ENCODE assay signal across 19 cellular contexts in the genomic region with DNA sequence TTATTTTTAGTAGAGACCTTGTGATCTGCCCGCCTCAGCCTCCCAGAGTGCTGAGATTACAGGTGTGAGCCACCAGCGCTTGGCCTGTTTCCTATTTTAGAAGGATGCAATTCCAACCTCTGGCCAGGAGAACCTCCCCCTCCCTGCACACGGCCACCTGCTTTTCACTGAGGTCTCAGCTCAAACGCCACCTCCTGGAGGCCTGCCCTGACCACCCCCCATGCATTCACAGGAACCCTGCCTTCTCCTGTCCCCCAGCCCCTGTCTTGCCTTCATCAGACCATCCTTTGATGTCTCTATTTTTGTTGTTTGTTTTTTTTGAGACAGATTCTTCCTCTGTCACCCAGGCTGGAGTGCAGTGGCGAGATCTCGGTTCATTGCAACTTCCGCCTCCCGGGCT. TPM values are rescaled to one million over a fixed set of nuclear protein-coding genes. Genes with fewer than 3 reads are reported as not detected.
A peak's percentile ranks its signal among the peaks of the same experiment; 100 is the strongest.
DNase-seq lines count a peak whose midpoint lies in the region; ATAC-seq and TF ChIP-seq lines count a peak whose summit lies in the region.
"Had no signal": no experiment of that assay in that cellular context is flagged by ENCODE, and none has a peak within 500 bp of the region (broad histone marks: within the 10 kb centered on the region; RNA-seq: fewer than 3 reads in every experiment).

No MANE protein-coding gene starts in this region.

- H3K36me3 Mint-ChIP-seq in GM23338 (ENCODE audit: low read depth) (peaks cover 45% of the 10 kb centered on the region), natural killer cell (no peaks in the 10 kb centered on the region), chondrocyte (ENCODE audit: low read depth) (peaks cover 17% of the 10 kb centered on the region)
- H3K36me3 Mint-ChIP-seq in activated CD8-positive, alpha-beta T cell treated with anti-CD3 and anti-CD28 coated beads for 36 hours (ENCODE audit: low read depth) = peaks cover 42% of the 10 kb centered on the region

- no peaks in the 10 kb centered on the region; the same call in 2 of the 3 replicates for H3K9me3 Mint-ChIP-seq in GM23338
- H3K9me3 Mint-ChIP-seq in activated CD8-positive, alpha-beta T cell treated with anti-CD3 and anti-CD28 coated beads for 36 hours = no peaks in the 10 kb centered on the region
- H3K9me3 Mint-ChIP-seq in natural killer cell = no peaks in the 10 kb centered on the region
- H3K9me3 Mint-ChIP-seq in chondrocyte (ENCODE audit: low read depth) = no peaks in the 10 kb centered on the region

- H3K4me3 ChIP-seq in GM23338 = no peak overlapping the region
- H3K4me3 ChIP-seq: ascending aorta, coronary artery, gastrocnemius medialis, left ventricle myocardium inferior, prostate gland had no signal

- H2AFZ ChIP-seq in GM23338 = no peak overlapping the region

- POLR2A ChIA-PET in activated CD8-positive, alpha-beta T cell treated with anti-CD3 and anti-CD28 coated beads for 36 hours (lab: Charles Lee) = interaction anchor here (1.1 to 3.3 kb wide), 6 partner anchors 9 to 20 kb away, joined by 3 to 13 read pairs (median 6); no protein-coding TSS in a partner anchor

- intact Hi-C loops in activated CD8-positive, alpha-beta T cell treated with anti-CD3 and anti-CD28 coated beads for 36 hours (cut with micrococcal nuclease) = no loop called here
- intact Hi-C loops in natural killer cell (cut with micrococcal nuclease) = no loop called here

- H3K27ac Mint-ChIP-seq in GM23338 = peak overlapping the region; percentile 31; the same call in 1 of the 2 replicates
- peak overlapping the region; percentile 70 for H3K27ac Mint-ChIP-seq in activated CD8-positive, alpha-beta T cell treated with anti-CD3 and anti-CD28 coated beads for 36 hours
- H3K27ac Mint-ChIP-seq in natural killer cell = no peak overlapping the region
- H3K27ac Mint-ChIP-seq in chondrocyte (ENCODE audit: unreplicated experiment) = no peak overlapping the region

- CTCF ChIA-PET in activated CD8-positive, alpha-beta T cell treated with anti-CD3 and anti-CD28 coated beads for 36 hours (lab: Charles Lee) = interaction anchor here (0.9 to 3.3 kb wide), 3 partner anchors 20 to 593 kb away, joined by 3 to 37 read pairs (median 5); a partner anchor contains a TSS

- H3K9me2 ChIP-seq in GM23338 (ENCODE audit: insufficient read depth) = no peaks in the 10 kb centered on the region

- peaks cover 16% of the 10 kb centered on the region for H3K27me3 Mint-ChIP-seq in GM23338 (ENCODE audit: insufficient read depth, low read depth, poor library complexity)
- no peaks in the 10 kb centered on the region for H3K27me3 Mint-ChIP-seq in activated CD8-positive, alpha-beta T cell treated with anti-CD3 and anti-CD28 coated beads for 36 hours
- no peaks in the 10 kb centered on the region for H3K27me3 Mint-ChIP-seq in natural killer cell (ENCODE audit: low read depth in 2 of 2)
- H3K27me3 Mint-ChIP-seq in chondrocyte (ENCODE audit: low read depth) = no peaks in the 10 kb centered on the region

- peaks cover 3% of the 10 kb centered on the region for H4K20me1 ChIP-seq in GM23338 (replicated peaks; ENCODE audit: insufficient read depth)

- peaks cover 42% of the 10 kb centered on the region for H3F3A ChIP-seq in GM23338 (replicated peaks; ENCODE audit: low read depth)

- H3K27ac ChIP-seq in GM23338 (ENCODE audit: low read depth) = peak overlapping the region; percentile 59; the same call in 1 of the 2 replicates
- H3K27ac ChIP-seq: ascending aorta, coronary artery, epithelial cell of prostate, gastrocnemius medialis, left ventricle myocardium inferior, prostate gland had no signal

- peak; percentile 20 for DNase-seq in NCI-H82 (lab: John Stamatoyannopoulos, UW)
- no peak for DNase-seq in NCI-H82 treated with DMSO at 0.1 percent for 48 hours (lab: John Stamatoyannopoulos, UW; ENCODE audit: unreplicated experiment)
- no peak for DNase-seq in GM23338 (ENCODE audit: low spot score)
- no peak for DNase-seq in activated CD8-positive, alpha-beta T cell treated with anti-CD3 and anti-CD28 coated beads for 36 hours
- DNase-seq in natural killer cell = no peak
- no peak for DNase-seq in germinal center (ENCODE audit: low spot score)
- no peak for DNase-seq in chondrocyte (ENCODE audit: low spot score)
- DNase-seq: 8988T; activated CD4-positive, alpha-beta T cell treated with anti-CD3 and anti-CD28 coated beads for 1 hour; gastrocnemius medialis; left ventricle myocardium inferior; NCI-H1436; SHP77 treated with DMSO at 0.1 percent for 48 hours had no signal

- H3K4me1 Mint-ChIP-seq in GM23338 = peaks cover 27% of the 10 kb centered on the region
- peaks cover 33% of the 10 kb centered on the region for H3K4me1 Mint-ChIP-seq in activated CD8-positive, alpha-beta T cell treated with anti-CD3 and anti-CD28 coated beads for 36 hours (ENCODE audit: low read depth)
- peaks cover 19 to 31% of the 10 kb centered on the region in 2 donors for H3K4me1 Mint-ChIP-seq in natural killer cell
- peaks cover 23% of the 10 kb centered on the region for H3K4me1 Mint-ChIP-seq in chondrocyte (ENCODE audit: low read depth)

- H3K4me1 ChIP-seq in GM23338 (ENCODE audit: insufficient read depth) = peaks cover 12% of the 10 kb centered on the region

- no peaks in the 10 kb centered on the region for H3K27me3 ChIP-seq in GM23338 (ENCODE audit: insufficient read depth)
- H3K27me3 ChIP-seq: ascending aorta, gastrocnemius medialis had no signal

- peaks cover 27% of the 10 kb centered on the region for H3K79me2 ChIP-seq in GM23338 (replicated peaks; ENCODE audit: insufficient read depth)

- peak in 1 of 2 experiments; percentile 25; a peak in 2 of 4 replicates for TF ChIP-seq CTCF in GM23338 (conservative IDR thresholded peaks at IDR 0.05; ENCODE audit: low read depth in 2 of 2)
- TF ChIP-seq CTCF in activated CD8-positive, alpha-beta T cell treated with anti-CD3 and anti-CD28 coated beads for 36 hours (IDR thresholded peaks at IDR 0.05) = no peak
- TF ChIP-seq CTCF in natural killer cell (IDR thresholded peaks at IDR 0.05) = no peak
- no peak for TF ChIP-seq CTCF in chondrocyte (IDR thresholded peaks at IDR 0.05)

- ATAC-seq in GM23338 = no peak
- no peak for ATAC-seq in activated CD8-positive, alpha-beta T cell treated with anti-CD3 and anti-CD28 coated beads for 36 hours
- no peak for ATAC-seq in natural killer cell
- no peak for ATAC-seq in GM21381 (IDR thresholded peaks at IDR 0.05; ENCODE audit: unreplicated experiment)
- ATAC-seq: gastrocnemius medialis had no signal

- no peak overlapping the region for H3K4me2 ChIP-seq in GM23338

- peaks cover 4% of the 10 kb centered on the region; the same call in 1 of the 2 replicates for H3K36me3 ChIP-seq in GM23338 (ENCODE audit: insufficient read depth)

- H3K4me3 Mint-ChIP-seq in GM23338 (peak overlapping the region; percentile 99; the same call in 2 of the 3 replicates), natural killer cell (peak overlapping the region; percentile 35), chondrocyte (ENCODE audit: unreplicated experiment) (no peak overlapping the region)
- H3K4me3 Mint-ChIP-seq in activated CD8-positive, alpha-beta T cell treated with anti-CD3 and anti-CD28 coated beads for 36 hours = peak overlapping the region; percentile 96

TF ChIP-seq in GM23338, 12 proteins besides CTCF, POLR2A, EP300 and RAD21 (continues in another document):
- TF ChIP-seq JUNB (IDR thresholded peaks at IDR 0.05; ENCODE audit: unreplicated experiment) (no peak), STAT1 (IDR thresholded peaks at IDR 0.05; ENCODE audit: unreplicated experiment) (no peak)

RNA-seq across cellular contexts. Expression of a gene that starts 2.3 kb away (rescaled TPM):
- 144 and 170 TPM in 2 replicates for total RNA-seq in GM23338 (2014; rRNA removed; shearing (Covaris generic))
- 253 and 313 TPM in 2 replicates for polyA plus RNA-seq in GM23338 (2016; fragmentation: Nextera tagmentation; extraction: Ambion mirVana)
- 100 to 1,000 TPM; 240 TPM for total RNA-seq in activated CD8-positive, alpha-beta T cell treated with anti-CD3 and anti-CD28 coated beads for 36 hours
- total RNA-seq in natural killer cell (10 to 100 TPM; 23.9 to 30.9 (median 29.2) TPM), chondrocyte (140 to 176 TPM (median 141 TPM) in 3 replicates)

RNA-seq across cellular contexts. Expression of a gene that starts 10.4 kb away (rescaled TPM):
- total RNA-seq in GM23338 (2014; rRNA removed; shearing (Covaris generic)) = 0.31 and 1.5 TPM in 2 replicates
- polyA plus RNA-seq in GM23338 (2016; fragmentation: Nextera tagmentation; extraction: Ambion mirVana) = 0.71 and 0.78 TPM in 2 replicates
- total RNA-seq in activated CD8-positive, alpha-beta T cell treated with anti-CD3 and anti-CD28 coated beads for 36 hours = not detected
- total RNA-seq in natural killer cell (under 1 TPM in 2 of 3 donors, not detected in 1; 0.16 to 0.20 TPM), chondrocyte (not detected in 3 replicates)
- total RNA-seq: ascending aorta, left ventricle myocardium inferior, prostate gland had no signal
- polyA plus RNA-seq: CD14-positive monocyte had no signal

RNA-seq across cellular contexts. Expression of a gene that starts 42.2 kb away (rescaled TPM):
- 59.5 and 72.9 TPM in 2 replicates for total RNA-seq in GM23338 (2014; rRNA removed; shearing (Covaris generic))
- 39.3 and 55.5 TPM in 2 replicates for polyA plus RNA-seq in GM23338 (2016; fragmentation: Nextera tagmentation; extraction: Ambion mirVana)
- total RNA-seq in activated CD8-positive, alpha-beta T cell treated with anti-CD3 and anti-CD28 coated beads for 36 hours = 10 to 100 TPM; 66.6 to 69.8 TPM
- total RNA-seq in natural killer cell (10 to 100 TPM; 85.2 to 97.2 (median 94.9) TPM), chondrocyte (49.1 to 57.2 TPM (median 49.8 TPM) in 3 replicates)

RNA-seq across cellular contexts. Expression of a gene that starts 45.0 kb away (rescaled TPM):
- 258 and 313 TPM in 2 replicates for total RNA-seq in GM23338 (2014; rRNA removed; shearing (Covaris generic))
- 171 and 204 TPM in 2 replicates for polyA plus RNA-seq in GM23338 (2016; fragmentation: Nextera tagmentation; extraction: Ambion mirVana)
- total RNA-seq in activated CD8-positive, alpha-beta T cell treated with anti-CD3 and anti-CD28 coated beads for 36 hours = 100 to 1,000 TPM; 152 to 163 TPM
- total RNA-seq in natural killer cell (100 to 1,000 TPM; 148 to 171 (median 161) TPM), chondrocyte (97.8 to 119 TPM (median 103 TPM) in 3 replicates)

Comparison
In these comparisons a context has a peak if more than half of its experiments do, and no peak if none do; other contexts are left out.
1. H3K27ac Mint-ChIP-seq: peak in GM23338 (single experiment) and activated CD8-positive, alpha-beta T cell treated with anti-CD3 and anti-CD28 coated beads for 36 hours (single experiment); none in natural killer cell (0 of 2) and chondrocyte (single experiment).